Comparison of ENCODE assay signal across 14 cellular contexts in genomic region chr21:38678827-38679226, GRCh38.
DNase-seq lines count a peak whose midpoint lies in the region; ATAC-seq, FAIRE-seq and TF ChIP-seq lines count a peak whose summit lies in the region.
"Had no signal": no experiment of that assay in that cellular context is flagged by ENCODE, and none has a peak within 500 bp of the region (broad histone marks: within the 10 kb centered on the region; RNA-seq: fewer than 3 reads in every experiment).

No MANE protein-coding gene starts in this region.

- H3K4me1 Mint-ChIP-seq in naive thymus-derived CD4-positive, alpha-beta T cell: peaks cover 0 to 3% (median 0%) of the 10 kb centered on the region in 7 donors

- H3K9me1 ChIP-seq in K562 (ENCODE audit: control insufficient read depth, insufficient read depth, low read length): no peaks in the 10 kb centered on the region

- peaks cover 14 to 53% (median 29%) of the 10 kb centered on the region in 5 donors for H3K27me3 Mint-ChIP-seq in naive thymus-derived CD4-positive, alpha-beta T cell

- POLR2A ChIA-PET in HepG2 (lab: Yijun Ruan, JAX): no interaction called here
- POLR2A ChIA-PET in K562 (lab: Yijun Ruan, JAX): interaction anchor here (0.8 kb wide), 1 partner anchor 27 kb away, joined by 3 read pairs; no protein-coding TSS in a partner anchor
- POLR2A ChIA-PET in naive thymus-derived CD4-positive, alpha-beta T cell (lab: Charles Lee): no interaction called here

- DNase-seq in HepG2 (ENCODE audit: low spot score): no peak
- DNase-seq in right lobe of liver: no peak
- no peak for DNase-seq in K562 (ENCODE audit: extremely low read depth in 1 of 4, low spot score in 3 of 4)
- no peak for DNase-seq in thoracic aorta (ENCODE audit: low spot score)
- no peak for DNase-seq in naive thymus-derived CD4-positive, alpha-beta T cell
- DNase-seq in medulla oblongata (ENCODE audit: extremely low spot score): no peak
- DNase-seq: CD8-positive, alpha-beta T cell; COR-L47; GF-D8; H7 had no signal

- H3K79me2 ChIP-seq in HepG2 (ENCODE audit: insufficient read depth, low read length) (no peaks in the 10 kb centered on the region), K562 (ENCODE audit: control insufficient read depth, insufficient read depth, low read length) (no peaks in the 10 kb centered on the region)

- ATAC-seq in HepG2 (no peak), right lobe of liver (no peak), K562 (no peak), thoracic aorta (ENCODE audit: insufficient number of reproducible peaks, low FRiP score, low read depth) (no peak), GM19455 (IDR thresholded peaks at IDR 0.05; ENCODE audit: unreplicated experiment) (no peak)
- no peak for ATAC-seq in naive thymus-derived CD4-positive, alpha-beta T cell
- ATAC-seq: CD8-positive, alpha-beta T cell; GM23338 had no signal

- CTCF ChIA-PET in HepG2 (lab: Yijun Ruan, JAX; ENCODE audit: low intra/inter-chr PET ratio, low total read pairs): no interaction called here
- CTCF ChIA-PET in K562 (lab: Yijun Ruan, JAX; ENCODE audit: low intra/inter-chr PET ratio): no interaction called here
- CTCF ChIA-PET in naive thymus-derived CD4-positive, alpha-beta T cell (lab: Charles Lee): no interaction called here

- in situ Hi-C loops in HepG2 (cut with HindIII; ENCODE audit: extremely low pct_ligation_motif_present, low pct_unique_long_range_greater_than_20kb): no loop called here
- in situ Hi-C loops in K562 (cut with MboI): no loop called here

- TF ChIP-seq POLR2A in HepG2 (IDR thresholded peaks at IDR 0.05; ENCODE audit: insufficient read depth in 1 of 2, low read depth in 2 of 2, low read length in 2 of 2) (no peak), right lobe of liver (IDR thresholded peaks at IDR 0.05) (no peak), K562 (conservative IDR thresholded peaks at IDR 0.05) (no peak)

- TF ChIP-seq CTCF in HepG2 (CRISPR knock-in tag; IDR thresholded peaks at IDR 0.05) (no peak), right lobe of liver (IDR thresholded peaks at IDR 0.05) (no peak), K562 (IDR thresholded peaks at IDR 0.05 in 2 of 3, conservative IDR thresholded peaks at IDR 0.05 in 1 of 3; ENCODE audit: insufficient read depth in 2 of 3, low read depth in 1 of 3, low read length in 3 of 3) (no peak), thoracic aorta (IDR thresholded peaks at IDR 0.05) (no peak)

- no peaks in the 10 kb centered on the region for H3K36me3 ChIP-seq in HepG2 (replicated peaks in 1 of 2; ENCODE audit: control insufficient read depth in 1 of 2, insufficient read depth in 2 of 2, low read length in 2 of 2)
- no peaks in the 10 kb centered on the region for H3K36me3 ChIP-seq in right lobe of liver
- H3K36me3 ChIP-seq in K562 (ENCODE audit: control insufficient read depth, insufficient read depth, low read length): no peaks in the 10 kb centered on the region
- no peaks in the 10 kb centered on the region for H3K36me3 ChIP-seq in thoracic aorta
- H3K36me3 ChIP-seq in naive thymus-derived CD4-positive, alpha-beta T cell (ENCODE audit: control insufficient read depth in 2 of 3, insufficient read depth in 3 of 3, low read length in 3 of 3): no peaks in the 10 kb centered on the region

- H3K27me3 ChIP-seq in HepG2 (ENCODE audit: control insufficient read depth in 1 of 2, insufficient read depth in 2 of 2, low read length in 2 of 2): peaks cover 0 to 10% of the 10 kb centered on the region in 2 experiments; a peak in 1 of 5 replicates
- H3K27me3 ChIP-seq in right lobe of liver: no peaks in the 10 kb centered on the region
- peaks cover 16 to 29% of the 10 kb centered on the region in 2 experiments; a peak in 3 of 5 replicates for H3K27me3 ChIP-seq in K562 (ENCODE audit: control insufficient read depth in 2 of 2, insufficient read depth in 2 of 2, low read length in 2 of 2)
- no peaks in the 10 kb centered on the region for H3K27me3 ChIP-seq in thoracic aorta (replicated peaks; ENCODE audit: insufficient read depth)
- H3K27me3 ChIP-seq in naive thymus-derived CD4-positive, alpha-beta T cell (ENCODE audit: control insufficient read depth in 2 of 2, insufficient read depth in 2 of 2, low read length in 2 of 2): peaks cover 0 to 3% of the 10 kb centered on the region in 2 donors

- H2AFZ ChIP-seq in HepG2 (ENCODE audit: low read length) (no peak overlapping the region), K562 (ENCODE audit: low read depth, low read length) (no peak overlapping the region)
- H2AFZ ChIP-seq: GM23338 had no signal

- no peak for TF ChIP-seq EP300 in HepG2 (IDR thresholded peaks at IDR 0.05; ENCODE audit: low read depth in 2 of 2, low read length in 2 of 2)
- TF ChIP-seq EP300 in HepG2 (CRISPR knock-in tag; IDR thresholded peaks at IDR 0.05; ENCODE audit: borderline replicate concordance): no peak
- TF ChIP-seq EP300 in K562 (IDR thresholded peaks at IDR 0.05; ENCODE audit: low read length): no peak

- H3K4me1 ChIP-seq in HepG2 (ENCODE audit: insufficient read depth, low read length): no peaks in the 10 kb centered on the region
- H3K4me1 ChIP-seq in right lobe of liver: no peaks in the 10 kb centered on the region
- H3K4me1 ChIP-seq in K562 (replicated peaks in 1 of 2; ENCODE audit: control insufficient read depth in 2 of 2, insufficient read depth in 2 of 2, low read length in 2 of 2): no peaks in the 10 kb centered on the region
- peaks cover 16 to 60% of the 10 kb centered on the region in 2 donors for H3K4me1 ChIP-seq in thoracic aorta (ENCODE audit: control insufficient read depth in 1 of 2, low read depth in 2 of 2)
- H3K4me1 ChIP-seq in naive thymus-derived CD4-positive, alpha-beta T cell (ENCODE audit: control insufficient read depth in 2 of 2, insufficient read depth in 2 of 2, low read length in 2 of 2): no peaks in the 10 kb centered on the region

- no peak overlapping the region for H3K4me2 ChIP-seq in HepG2 (ENCODE audit: low read depth, low read length)
- no peak overlapping the region for H3K4me2 ChIP-seq in K562 (ENCODE audit: insufficient read depth, low read length)
- H3K4me2 ChIP-seq: GM23338 had no signal

- TF ChIP-seq RAD21 in HepG2 (CRISPR knock-in tag; IDR thresholded peaks at IDR 0.05) (no peak), K562 (CRISPR knock-in tag; conservative IDR thresholded peaks at IDR 0.05 in 1 of 2, IDR thresholded peaks at IDR 0.05 in 1 of 2) (no peak)

- H3K27ac ChIP-seq in HepG2 (ENCODE audit: extremely low read length, insufficient read depth, low read length) (no peak overlapping the region), right lobe of liver (no peak overlapping the region), K562 (ENCODE audit: extremely low read depth, low read depth, low read length) (no peak overlapping the region), thoracic aorta (peak overlapping the region; percentile 82 to 84)
- no peak overlapping the region for H3K27ac ChIP-seq in naive thymus-derived CD4-positive, alpha-beta T cell (ENCODE audit: low read depth, low read length)
- H3K27ac ChIP-seq: 22Rv1 had no signal

- H3K9ac ChIP-seq in HepG2 (ENCODE audit: insufficient read depth, low read depth, low read length) (no peak overlapping the region), K562 (ENCODE audit: insufficient read depth in 1 of 2, low read depth in 2 of 2, low read length in 2 of 2) (no peak overlapping the region)

- H3K4me3 ChIP-seq in HepG2 (replicated peaks in 1 of 3; ENCODE audit: insufficient read depth in 1 of 3, low read depth in 2 of 3, low read length in 3 of 3): no peak overlapping the region
- no peak overlapping the region for H3K4me3 ChIP-seq in right lobe of liver
- H3K4me3 ChIP-seq in K562: no peak overlapping the region
- no peak overlapping the region for H3K4me3 ChIP-seq in thoracic aorta
- no peak overlapping the region for H3K4me3 ChIP-seq in naive thymus-derived CD4-positive, alpha-beta T cell (ENCODE audit: low read length)
- H3K4me3 ChIP-seq: GM23338 had no signal

- H3K9me3 ChIP-seq in HepG2 (ENCODE audit: low read length): no peaks in the 10 kb centered on the region
- no peaks in the 10 kb centered on the region for H3K9me3 ChIP-seq in right lobe of liver
- no peaks in the 10 kb centered on the region for H3K9me3 ChIP-seq in K562 (replicated peaks; ENCODE audit: control insufficient read depth, insufficient read depth, low read depth, low read length)
- no peaks in the 10 kb centered on the region for H3K9me3 ChIP-seq in thoracic aorta
- no peaks in the 10 kb centered on the region for H3K9me3 ChIP-seq in naive thymus-derived CD4-positive, alpha-beta T cell (ENCODE audit: control insufficient read depth in 2 of 3, low read length in 3 of 3)

- BruUV-seq in HepG2 (replicated peaks; lab: Mats Ljungman, UMichigan) (no TSS peak), K562 (replicated peaks; lab: Mats Ljungman, UMichigan) (no TSS peak)

- H3K27ac Mint-ChIP-seq in naive thymus-derived CD4-positive, alpha-beta T cell: no peak overlapping the region
- H3K27ac Mint-ChIP-seq: CD8-positive, alpha-beta T cell; GM23338 had no signal

- no peaks in the 10 kb centered on the region for H4K20me1 ChIP-seq in HepG2 (ENCODE audit: insufficient read depth, low read length)
- no peaks in the 10 kb centered on the region for H4K20me1 ChIP-seq in K562 (replicated peaks; ENCODE audit: control insufficient read depth, insufficient read depth, low read length)

- H3K4me3 Mint-ChIP-seq in naive thymus-derived CD4-positive, alpha-beta T cell: no peak overlapping the region
- H3K4me3 Mint-ChIP-seq: CD8-positive, alpha-beta T cell; GM23338 had no signal

- intact Hi-C loops in HepG2 (cut with micrococcal nuclease; ENCODE audit: unreplicated experiment): no loop called here
- intact Hi-C loops in right lobe of liver (cut with DNase I): no loop called here
- intact Hi-C loops in K562 (cut with micrococcal nuclease): no loop called here
- intact Hi-C loops in naive thymus-derived CD4-positive, alpha-beta T cell (cut with micrococcal nuclease): no loop called here

- H3K36me3 Mint-ChIP-seq in naive thymus-derived CD4-positive, alpha-beta T cell: no peaks in the 10 kb centered on the region
- H3K36me3 Mint-ChIP-seq: CD8-positive, alpha-beta T cell had no signal

- FAIRE-seq in HepG2 (lab: Jason Lieb, UNC): no peak
- no peak for FAIRE-seq in K562 (lab: Jason Lieb, UNC)
- FAIRE-seq: D721Med had no signal

- H3K9me3 Mint-ChIP-seq in naive thymus-derived CD4-positive, alpha-beta T cell: peaks cover 0 to 3% (median 0%) of the 10 kb centered on the region in 11 donors
- H3K9me3 Mint-ChIP-seq: CD8-positive, alpha-beta T cell had no signal

TF ChIP-seq in HepG2, 621 proteins besides CTCF, POLR2A, EP300 and RAD21 (continues in another document):
- no peak for TF ChIP-seq SMARCC2 (IDR thresholded peaks at IDR 0.05)

TF ChIP-seq in K562, 482 proteins besides CTCF, POLR2A, EP300 and RAD21 (continues in another document):
- TF ChIP-seq PCBP1 (IDR thresholded peaks at IDR 0.05; ENCODE audit: low read depth, low read length, poor library complexity, severe bottlenecking): peak; percentile 89
- peak; percentile 67 for TF ChIP-seq PCBP2 (IDR thresholded peaks at IDR 0.05; ENCODE audit: low read depth, low read length, poor library complexity, severe bottlenecking)
- TF ChIP-seq HNRNPK (IDR thresholded peaks at IDR 0.05; ENCODE audit: low read depth, low read length, poor library complexity, severe bottlenecking): peak; percentile 96

Comparison
In these comparisons a context has a peak if more than half of its experiments do, and no peak if none do; other contexts are left out.
1. H3K27ac ChIP-seq: peak in thoracic aorta (2 of 2); none in HepG2 (single experiment), right lobe of liver (0 of 3), K562 (single experiment) and naive thymus-derived CD4-positive, alpha-beta T cell (single experiment).
2. Of the 241 proteins assayed by ChIP-seq in both HepG2 and K562: peak only in HepG2: none; only in K562: none; in both: HNRNPK, PCBP1 and PCBP2; in neither: 238.